ENCODE assay signal across 18 cellular contexts in genomic region chr9:37404590-37404989, GRCh38.
"Had no signal": no experiment of that assay in that cellular context is flagged by ENCODE, and none has a peak within 500 bp of the region (broad histone marks: within the 10 kb centered on the region; RNA-seq: fewer than 3 reads in every experiment).

No MANE protein-coding gene starts in this region.

- H3K27me3 ChIP-seq: gastrocnemius medialis, left lung, pancreas, sigmoid colon, thyroid gland had no signal

- H3K36me3 Mint-ChIP-seq: activated CD4-positive, alpha-beta memory T cell treated with anti-CD3 and anti-CD28 coated beads for 36 hours; activated naive CD8-positive, alpha-beta T cell; brain; natural killer cell; stimulated activated effector memory CD8-positive, alpha-beta T cell treated with anti-CD3 and anti-CD28 coated beads, Interleukin-12 subunit alpha, Interleukin-12 subunit beta, amount 100 ng/mL, for 72 hours had no signal

- ATAC-seq: left lung; natural killer cell; stimulated activated effector memory CD8-positive, alpha-beta T cell treated with anti-CD3 and anti-CD28 coated beads, Interleukin-12 subunit alpha, Interleukin-12 subunit beta, amount 100 ng/mL, for 72 hours had no signal

- H3K9me3 ChIP-seq: gastrocnemius medialis, left lung, pancreas, sigmoid colon, thyroid gland had no signal

- H3K27me3 Mint-ChIP-seq: activated CD4-positive, alpha-beta memory T cell treated with anti-CD3 and anti-CD28 coated beads for 36 hours; activated naive CD8-positive, alpha-beta T cell; brain had no signal

- H3K9me3 Mint-ChIP-seq: activated CD4-positive, alpha-beta memory T cell treated with anti-CD3 and anti-CD28 coated beads for 36 hours; activated T-helper 1 cell treated with anti-CD3 and anti-CD28 coated beads, Interleukin-12 subunit alpha, Interleukin-12 subunit beta, Interleukin-2, Interleukin-4 antibody, amounts not matched to agents 30 ng/mL and 10 ng/mL and 1 ng/mL, durations not matched to agents 14 hours and 24 hours and 36 hours; brain; natural killer cell; stimulated activated effector memory CD8-positive, alpha-beta T cell treated with anti-CD3 and anti-CD28 coated beads, Interleukin-12 subunit alpha, Interleukin-12 subunit beta, amount 100 ng/mL, for 72 hours had no signal

- H3K4me3 ChIP-seq: gastrocnemius medialis, left lung, pancreas, sigmoid colon, thyroid gland had no signal

- DNase-seq: activated CD4-positive, alpha-beta memory T cell treated with anti-CD3 and anti-CD28 coated beads for 36 hours; activated CD4-positive, alpha-beta T cell treated with anti-CD3 and anti-CD28 coated beads for 4 hours; activated gamma-delta T cell treated with Interleukin-2 at 50 U/mL for 16 hours; activated T-cell treated with anti-CD3 and anti-CD28 coated beads for 4 hours; central memory CD4-positive, alpha-beta T cell; gastrocnemius medialis; head of caudate nucleus; left lung; mesendoderm; natural killer cell; pancreas; sigmoid colon; stimulated activated CD4-positive, alpha-beta T cell treated with anti-CD3 and anti-CD28 coated beads, Interleukin-4, amount 100 ng/mL, for 24 hours had no signal

- H3K27ac ChIP-seq: gastrocnemius medialis, left lung, sigmoid colon, thyroid gland had no signal

- H3K4me1 Mint-ChIP-seq: brain, natural killer cell had no signal

- H3K27ac Mint-ChIP-seq: activated CD4-positive, alpha-beta memory T cell treated with anti-CD3 and anti-CD28 coated beads for 36 hours; activated naive CD8-positive, alpha-beta T cell; activated T-helper 1 cell treated with anti-CD3 and anti-CD28 coated beads, Interleukin-12 subunit alpha, Interleukin-12 subunit beta, Interleukin-2, Interleukin-4 antibody, amounts not matched to agents 30 ng/mL and 10 ng/mL and 1 ng/mL, durations not matched to agents 14 hours and 24 hours and 36 hours; brain; natural killer cell; stimulated activated effector memory CD8-positive, alpha-beta T cell treated with anti-CD3 and anti-CD28 coated beads, Interleukin-12 subunit alpha, Interleukin-12 subunit beta, amount 100 ng/mL, for 72 hours had no signal

- H3K4me3 Mint-ChIP-seq: activated CD4-positive, alpha-beta memory T cell treated with anti-CD3 and anti-CD28 coated beads for 36 hours; activated naive CD8-positive, alpha-beta T cell; activated T-helper 1 cell treated with anti-CD3 and anti-CD28 coated beads, Interleukin-12 subunit alpha, Interleukin-12 subunit beta, Interleukin-2, Interleukin-4 antibody, amounts not matched to agents 30 ng/mL and 10 ng/mL and 1 ng/mL, durations not matched to agents 14 hours and 24 hours and 36 hours; brain; natural killer cell; stimulated activated effector memory CD8-positive, alpha-beta T cell treated with anti-CD3 and anti-CD28 coated beads, Interleukin-12 subunit alpha, Interleukin-12 subunit beta, amount 100 ng/mL, for 72 hours had no signal

- H3K36me3 ChIP-seq: gastrocnemius medialis, left lung, pancreas, sigmoid colon, thyroid gland had no signal

- H3K4me1 ChIP-seq: gastrocnemius medialis, left lung, sigmoid colon, thyroid gland had no signal
